Comparison of ENCODE assay signal across 1 cellular context in the genomic region with DNA sequence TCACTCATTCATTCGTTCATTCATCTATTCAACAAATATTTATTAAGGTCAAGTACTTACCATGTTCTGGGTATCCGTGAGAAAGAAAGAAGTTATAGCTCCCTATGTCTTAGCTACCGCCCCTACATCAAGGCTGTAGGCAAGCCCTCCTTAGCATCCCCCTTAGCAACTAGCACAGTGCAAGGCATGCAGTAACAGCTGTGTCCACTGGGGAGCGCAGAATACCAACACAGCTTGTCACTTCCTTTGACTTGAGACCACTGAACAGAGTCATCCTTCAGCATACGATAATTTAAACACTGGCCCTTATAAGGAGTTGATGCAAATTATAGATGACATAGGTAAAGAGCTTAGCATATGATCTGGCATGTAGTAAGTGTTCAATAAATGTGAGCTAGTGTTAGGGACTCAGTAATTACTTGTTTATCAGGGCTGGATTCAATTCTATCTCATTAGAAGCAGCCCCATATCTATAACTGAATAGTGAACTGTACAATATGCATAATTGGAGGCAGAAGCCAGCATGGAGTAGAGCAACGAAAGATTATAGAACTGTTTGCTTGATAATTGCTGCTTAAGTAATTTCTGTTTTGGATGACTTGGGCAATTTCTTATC.
TF ChIP-seq lines count a peak whose summit lies in the region.

No MANE protein-coding gene starts in this region.

TF ChIP-seq in A549, 52 proteins besides CTCF, POLR2A, EP300 and RAD21:
- TF ChIP-seq ZNF302 (CRISPR knock-in tag; IDR thresholded peaks at IDR 0.05) (no peak), SMC3 (IDR thresholded peaks at IDR 0.05) (peak; percentile 70)
